In the genomic region with DNA sequence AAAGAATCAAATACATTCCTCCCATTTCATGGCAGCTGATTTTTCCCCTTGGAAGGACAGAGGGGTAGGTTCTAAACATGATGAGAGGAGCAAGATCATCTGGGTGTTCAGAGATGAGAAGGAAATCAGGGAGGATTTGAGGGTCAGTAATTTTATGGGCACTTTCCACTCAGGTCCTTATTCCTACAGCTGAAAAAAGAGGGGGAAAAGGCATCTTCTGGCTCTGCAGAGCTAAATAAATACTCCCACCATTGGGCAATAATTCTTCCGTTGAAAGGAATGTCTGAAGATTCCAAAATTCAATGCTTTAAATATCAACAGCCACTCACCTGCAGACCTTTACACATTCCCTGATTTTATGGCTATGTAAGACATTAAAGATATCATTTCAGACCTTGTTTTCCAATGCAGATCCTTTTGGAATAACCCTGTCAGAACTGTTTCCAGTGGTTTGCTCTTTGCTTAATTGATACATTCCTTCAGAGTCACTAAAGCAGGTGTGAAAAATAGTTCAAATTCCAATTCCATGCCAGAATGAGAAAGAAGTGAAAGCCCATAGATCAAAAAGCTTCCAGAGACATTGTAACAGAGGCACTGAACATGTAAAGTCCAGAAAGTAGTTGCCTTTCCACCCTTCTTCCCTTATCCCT, we compare ENCODE assay signal across 1 cellular context.
TF ChIP-seq lines count a peak whose summit lies in the region.

No MANE protein-coding gene starts in this region.

TF ChIP-seq in HCT116, 20 proteins besides CTCF, POLR2A, EP300 and RAD21:
- no peak for TF ChIP-seq ZNF274 (IDR thresholded peaks at IDR 0.05; ENCODE audit: low read depth, low read length)
- TF ChIP-seq EZH2 (IDR thresholded peaks at IDR 0.05) = no peak
- peak; percentile 27; the same call in 1 of the 2 replicates for TF ChIP-seq CEBPB (IDR thresholded peaks at IDR 0.05; ENCODE audit: low read depth)
- TF ChIP-seq SP1 (IDR thresholded peaks at IDR 0.05; ENCODE audit: low read depth) = peak; percentile 34; the same call in 1 of the 2 replicates
- TF ChIP-seq ELF1 (IDR thresholded peaks at IDR 0.05; ENCODE audit: borderline replicate concordance, low read depth) = no peak
- TF ChIP-seq TCF7L2 (IDR thresholded peaks at IDR 0.05; ENCODE audit: borderline replicate concordance, extremely low read depth, insufficient read depth, insufficient read length) = no peak
- TF ChIP-seq EGR1 (IDR thresholded peaks at IDR 0.05; ENCODE audit: low read depth) = no peak
- TF ChIP-seq ZFX (IDR thresholded peaks at IDR 0.05) = no peak
- TF ChIP-seq CBX3 (IDR thresholded peaks at IDR 0.05; ENCODE audit: low read depth) = no peak
- TF ChIP-seq, protein P1, sequence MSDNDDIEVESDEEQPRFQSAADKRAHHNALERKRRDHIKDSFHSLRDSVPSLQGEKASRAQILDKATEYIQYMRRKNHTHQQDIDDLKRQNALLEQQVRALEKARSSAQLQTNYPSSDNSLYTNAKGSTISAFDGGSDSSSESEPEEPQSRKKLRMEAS (IDR thresholded peaks at IDR 0.05) = no peak
- no peak for TF ChIP-seq EZH2phosphoT487 (IDR thresholded peaks at IDR 0.05; ENCODE audit: borderline replicate concordance)
- TF ChIP-seq FOSL1 (IDR thresholded peaks at IDR 0.05; ENCODE audit: low read depth) = no peak
- TF ChIP-seq, protein P2, sequence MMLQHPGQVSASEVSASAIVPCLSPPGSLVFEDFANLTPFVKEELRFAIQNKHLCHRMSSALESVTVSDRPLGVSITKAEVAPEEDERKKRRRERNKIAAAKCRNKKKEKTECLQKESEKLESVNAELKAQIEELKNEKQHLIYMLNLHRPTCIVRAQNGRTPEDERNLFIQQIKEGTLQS (IDR thresholded peaks at IDR 0.05) = no peak
- no peak for TF ChIP-seq POLR2AphosphoS5 (IDR thresholded peaks at IDR 0.05; ENCODE audit: low read depth, low read length)
- TF ChIP-seq JUND (IDR thresholded peaks at IDR 0.05) = no peak
- no peak for TF ChIP-seq REST (IDR thresholded peaks at IDR 0.05; ENCODE audit: low read depth)
- TF ChIP-seq, protein P3, sequence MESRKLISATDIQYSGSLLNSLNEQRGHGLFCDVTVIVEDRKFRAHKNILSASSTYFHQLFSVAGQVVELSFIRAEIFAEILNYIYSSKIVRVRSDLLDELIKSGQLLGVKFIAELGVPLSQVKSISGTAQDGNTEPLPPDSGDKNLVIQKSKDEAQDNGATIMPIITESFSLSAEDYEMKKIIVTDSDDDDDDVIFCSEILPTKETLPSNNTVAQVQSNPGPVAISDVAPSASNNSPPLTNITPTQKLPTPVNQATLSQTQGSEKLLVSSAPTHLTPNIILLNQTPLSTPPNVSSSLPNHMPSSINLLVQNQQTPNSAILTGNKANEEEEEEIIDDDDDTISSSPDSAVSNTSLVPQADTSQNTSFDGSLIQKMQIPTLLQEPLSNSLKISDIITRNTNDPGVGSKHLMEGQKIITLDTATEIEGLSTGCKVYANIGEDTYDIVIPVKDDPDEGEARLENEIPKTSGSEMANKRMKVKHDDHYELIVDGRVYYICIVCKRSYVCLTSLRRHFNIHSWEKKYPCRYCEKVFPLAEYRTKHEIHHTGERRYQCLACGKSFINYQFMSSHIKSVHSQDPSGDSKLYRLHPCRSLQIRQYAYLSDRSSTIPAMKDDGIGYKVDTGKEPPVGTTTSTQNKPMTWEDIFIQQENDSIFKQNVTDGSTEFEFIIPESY (IDR thresholded peaks at IDR 0.05; ENCODE audit: extremely low read depth, insufficient replicate concordance, low read length) = no peak
- TF ChIP-seq SRF (IDR thresholded peaks at IDR 0.05; ENCODE audit: low read depth) = no peak
